1 cellular context compared by ENCODE assay signal in genomic region chr1:167618366-167618765, GRCh38.
TF ChIP-seq lines count a peak whose summit lies in the region.

No MANE protein-coding gene starts in this region.

TF ChIP-seq in H1, 55 proteins besides CTCF, POLR2A, EP300 and RAD21 (continued from another document):
- TF ChIP-seq NANOG (IDR thresholded peaks at IDR 0.05; ENCODE audit: insufficient read depth, low read depth, low read length, poor library complexity, severe bottlenecking) (no peak), EZH2 (IDR thresholded peaks at IDR 0.05; ENCODE audit: low read depth, low read length, severe bottlenecking) (no peak), CHD2 (IDR thresholded peaks at IDR 0.05; ENCODE audit: low read length) (no peak), MAFK (IDR thresholded peaks at IDR 0.05; ENCODE audit: low read depth, low read length) (no peak), KDM4A (IDR thresholded peaks at IDR 0.05; ENCODE audit: low read depth, low read length, severe bottlenecking) (no peak), POU5F1 (IDR thresholded peaks at IDR 0.05; ENCODE audit: low read depth, low read length) (no peak), ASH2L (IDR thresholded peaks at IDR 0.05; ENCODE audit: low read length) (no peak), NRF1 (IDR thresholded peaks at IDR 0.05; ENCODE audit: low read depth, low read length) (no peak)
